In the genomic region with DNA sequence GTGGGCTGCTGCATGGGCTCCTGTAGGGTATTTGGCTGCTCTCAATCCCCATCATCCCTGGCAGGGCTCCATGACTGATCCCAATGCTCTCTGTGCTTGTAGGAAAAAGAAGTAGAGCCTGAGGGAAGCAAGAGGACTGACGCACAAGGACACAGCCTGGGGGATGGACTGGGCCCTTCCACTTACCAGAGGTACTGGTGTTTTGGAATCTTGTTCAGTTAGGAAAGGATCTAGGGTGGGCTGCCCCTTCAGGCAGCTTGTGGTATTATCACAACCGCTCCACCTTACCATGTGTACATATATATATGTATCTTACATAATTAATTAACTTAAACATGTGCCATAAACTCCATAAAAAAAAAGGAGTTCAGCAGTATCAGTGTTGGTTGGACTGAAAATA, we compare ENCODE assay signal across 1 cellular context.
TF ChIP-seq lines count a peak whose summit lies in the region.

No MANE protein-coding gene starts in this region.

TF ChIP-seq in K562, 482 proteins besides CTCF, POLR2A, EP300 and RAD21:
- TF ChIP-seq PKNOX1 (IDR thresholded peaks at IDR 0.05) (no peak), ZNF212 (CRISPR knock-in tag; IDR thresholded peaks at IDR 0.05) (no peak), SPI1 (IDR thresholded peaks at IDR 0.05; ENCODE audit: borderline replicate concordance, low read depth, low read length) (no peak), HDAC8 (tag; IDR thresholded peaks at IDR 0.05) (no peak), ZFP30 (CRISPR knock-in tag; IDR thresholded peaks at IDR 0.05; ENCODE audit: borderline replicate concordance) (no peak), ZEB2 (IDR thresholded peaks at IDR 0.05) (no peak), CBX8 (IDR thresholded peaks at IDR 0.05; ENCODE audit: borderline replicate concordance, extremely low read depth, low read depth, low read length, poor library complexity, severe bottlenecking) (no peak), BDP1 (IDR thresholded peaks at IDR 0.05; ENCODE audit: insufficient read depth, insufficient read length) (no peak), PML (IDR thresholded peaks at IDR 0.05; ENCODE audit: low read length) (no peak)
- TF ChIP-seq, protein P1, sequence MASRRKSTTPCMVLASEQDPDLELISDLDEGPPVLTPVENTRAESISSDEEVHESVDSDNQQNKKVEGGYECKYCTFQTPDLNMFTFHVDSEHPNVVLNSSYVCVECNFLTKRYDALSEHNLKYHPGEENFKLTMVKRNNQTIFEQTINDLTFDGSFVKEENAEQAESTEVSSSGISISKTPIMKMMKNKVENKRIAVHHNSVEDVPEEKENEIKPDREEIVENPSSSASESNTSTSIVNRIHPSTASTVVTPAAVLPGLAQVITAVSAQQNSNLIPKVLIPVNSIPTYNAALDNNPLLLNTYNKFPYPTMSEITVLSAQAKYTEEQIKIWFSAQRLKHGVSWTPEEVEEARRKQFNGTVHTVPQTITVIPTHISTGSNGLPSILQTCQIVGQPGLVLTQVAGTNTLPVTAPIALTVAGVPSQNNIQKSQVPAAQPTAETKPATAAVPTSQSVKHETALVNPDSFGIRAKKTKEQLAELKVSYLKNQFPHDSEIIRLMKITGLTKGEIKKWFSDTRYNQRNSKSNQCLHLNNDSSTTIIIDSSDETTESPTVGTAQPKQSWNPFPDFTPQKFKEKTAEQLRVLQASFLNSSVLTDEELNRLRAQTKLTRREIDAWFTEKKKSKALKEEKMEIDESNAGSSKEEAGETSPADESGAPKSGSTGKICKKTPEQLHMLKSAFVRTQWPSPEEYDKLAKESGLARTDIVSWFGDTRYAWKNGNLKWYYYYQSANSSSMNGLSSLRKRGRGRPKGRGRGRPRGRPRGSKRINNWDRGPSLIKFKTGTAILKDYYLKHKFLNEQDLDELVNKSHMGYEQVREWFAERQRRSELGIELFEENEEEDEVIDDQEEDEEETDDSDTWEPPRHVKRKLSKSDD (conservative IDR thresholded peaks at IDR 0.05; ENCODE audit: low read length): no peak
